Comparison of ENCODE assay signal across 11 cellular contexts in genomic region chr6:37125779-37126553, GRCh38. TPM values are rescaled to one million over a fixed set of nuclear protein-coding genes. Genes with fewer than 3 reads are reported as not detected.
DNase-seq lines count a peak whose midpoint lies in the region; ATAC-seq and TF ChIP-seq lines count a peak whose summit lies in the region.
"Had no signal": no experiment of that assay in that cellular context is flagged by ENCODE, and none has a peak within 500 bp of the region (broad histone marks: within the 10 kb centered on the region; RNA-seq: fewer than 3 reads in every experiment).

No MANE protein-coding gene starts in this region.

- in situ Hi-C loops in Panc1 (cut with HindIII; ENCODE audit: low pct_unique_long_range_greater_than_20kb, low sequenced_read_pairs), result no loop called here
- in situ Hi-C loops in GM13976 (cut with MboI; ENCODE audit: low sequenced_read_pairs, unreplicated experiment), result no loop called here

- no TSS peak for BruUV-seq in Panc1 (replicated peaks; lab: Mats Ljungman, UMichigan)

- intact Hi-C loops in Panc1 (cut with micrococcal nuclease; ENCODE audit: unreplicated experiment), result loop anchor here (5.0 kb wide), 1 partner anchor 69 kb away; no protein-coding TSS in a partner anchor

- DNase-seq in Panc1 (ENCODE audit: low read depth, low spot score) (no peak), fibroblast of villous mesenchyme (ENCODE audit: low read depth) (peak; percentile 56), NCI-H1436 (lab: John Stamatoyannopoulos, UW) (no peak), SW480 (ENCODE audit: low spot score) (no peak), GM13976 (ENCODE audit: low spot score) (no peak)
- DNase-seq: foreskin keratinocyte; NCI-H1417; stimulated activated naive CD8-positive, alpha-beta T cell treated with anti-CD3 and anti-CD28 coated beads, Interleukin-15, Interleukin-2, amounts not matched to agents 100 U/mL and 50 U/mL, for 24 hours had no signal

- no peak for TF ChIP-seq CTCF in Panc1 (IDR thresholded peaks at IDR 0.05)
- TF ChIP-seq CTCF in fibroblast of villous mesenchyme (IDR thresholded peaks at IDR 0.05; ENCODE audit: insufficient read depth, low read depth, low read length), result no peak
- TF ChIP-seq CTCF in GM13976 (IDR thresholded peaks at IDR 0.05; ENCODE audit: borderline replicate concordance, control extremely low read depth, extremely low read depth, insufficient read depth, missing control alignments), result no peak

- H2AFZ ChIP-seq in neuron (ENCODE audit: low read depth, low read length), result peak overlapping the region; percentile 21

- no peaks in the 10 kb centered on the region for H3K9me3 ChIP-seq in ES-I3 (ENCODE audit: control insufficient read depth, insufficient read depth, low read length)
- H3K9me3 ChIP-seq in Panc1 (ENCODE audit: control insufficient read depth, insufficient read depth, low read depth, low read length), result no peaks in the 10 kb centered on the region
- H3K9me3 ChIP-seq in neuron (ENCODE audit: low read length), result no peaks in the 10 kb centered on the region

- peak overlapping the region; percentile 14 to 19; a peak in 3 of 4 replicates for H3K4me3 ChIP-seq in Panc1 (ENCODE audit: low read depth in 2 of 2, low read length in 2 of 2)
- no peak overlapping the region for H3K4me3 ChIP-seq in fibroblast of villous mesenchyme (ENCODE audit: low read depth, low read length)
- H3K4me3 ChIP-seq in neuron (ENCODE audit: low read length), result peak overlapping the region; percentile 35

- H3K36me3 ChIP-seq in ES-I3 (ENCODE audit: insufficient read depth, low read length) (peaks cover 4% of the 10 kb centered on the region; the same call in 1 of the 2 replicates), Panc1 (ENCODE audit: control insufficient read depth, insufficient read depth, low read length) (no peaks in the 10 kb centered on the region), neuron (ENCODE audit: insufficient read depth, low read length) (no peaks in the 10 kb centered on the region)

- peak; percentile 50 for ATAC-seq in Panc1
- ATAC-seq in HG02763 (IDR thresholded peaks at IDR 0.05; ENCODE audit: unreplicated experiment), result no peak
- ATAC-seq: foreskin keratinocyte; stimulated activated naive CD8-positive, alpha-beta T cell treated with anti-CD3 and anti-CD28 coated beads, Interleukin-15, Interleukin-2, amounts not matched to agents 100 U/mL and 50 U/mL, for 24 hours had no signal

- H3K4me1 ChIP-seq in ES-I3 (ENCODE audit: insufficient read depth, low read length) (peaks cover 29% of the 10 kb centered on the region), Panc1 (ENCODE audit: control insufficient read depth, insufficient read depth, low read length) (peaks cover 48% of the 10 kb centered on the region), neuron (ENCODE audit: insufficient read depth, low read length) (peaks cover 34% of the 10 kb centered on the region)

- peak overlapping the region; percentile 98 for H3K27ac ChIP-seq in Panc1 (ENCODE audit: low read length)

- H3K27me3 ChIP-seq in Panc1 (ENCODE audit: control insufficient read depth, insufficient read depth, low read length) (no peaks in the 10 kb centered on the region), neuron (ENCODE audit: insufficient read depth, low read length) (no peaks in the 10 kb centered on the region)
- H3K27me3 ChIP-seq: foreskin keratinocyte had no signal

- CTCF ChIA-PET in Panc1 (lab: Charles Lee), result interaction anchor here (0.7 kb wide), 1 partner anchor 15 kb away, joined by 6 read pairs; no protein-coding TSS in a partner anchor

- peak overlapping the region; percentile 60 for H3K9ac ChIP-seq in ES-I3 (ENCODE audit: low read depth, low read length)

- POLR2A ChIA-PET in Panc1 (lab: Charles Lee), result interaction anchor here (0.6 kb wide), 4 partner anchors 44 to 140 kb away, joined by 4 to 10 read pairs (median 7); no protein-coding TSS in a partner anchor

RNA-seq across cellular contexts. Expression of gene PIM1, which starts 44.0 kb away (rescaled TPM):
- total RNA-seq in Panc1 (2021; ENCODE audit: unreplicated experiment), result 42.1 TPM
- polyA plus RNA-seq in Panc1 (2012; ENCODE audit: insufficient read length), result 24.5 TPM
- 22.9 and 28.0 TPM in 2 replicates for total RNA-seq in fibroblast of villous mesenchyme
